1 cellular context compared by ENCODE assay signal in the genomic region with DNA sequence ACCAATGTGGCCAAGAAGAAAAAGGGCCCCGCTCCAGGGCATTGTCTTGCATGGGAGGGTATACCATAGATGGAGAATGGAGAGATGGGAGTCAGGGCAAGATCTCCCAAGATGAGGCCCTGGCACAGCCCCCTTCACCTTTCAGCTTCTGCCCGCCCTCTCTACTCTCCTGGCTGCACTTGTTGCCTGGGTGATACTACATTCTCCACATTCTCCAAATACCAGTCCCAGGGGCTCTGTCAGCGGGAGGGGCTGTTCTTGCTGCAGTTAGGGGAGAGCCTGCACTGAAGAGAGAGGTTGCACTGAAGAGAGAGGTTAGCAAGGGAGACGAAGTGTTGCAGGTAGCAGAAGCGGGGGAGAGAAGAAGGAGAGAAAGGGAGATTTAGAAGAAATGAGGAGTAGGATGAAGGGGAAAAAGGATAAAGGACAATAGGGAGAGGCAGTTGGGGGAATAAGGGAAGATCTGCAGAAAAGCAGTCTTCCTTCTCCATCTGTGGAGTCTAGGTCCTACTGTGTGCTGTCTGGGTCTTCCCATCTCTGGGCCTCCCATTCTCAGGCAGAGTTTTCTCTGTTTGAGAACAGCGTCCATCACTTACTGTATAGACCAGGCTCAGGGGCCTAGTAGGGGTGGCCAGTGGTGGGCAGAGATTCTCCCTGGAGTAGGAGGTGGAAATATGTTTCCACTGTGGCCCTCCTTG.
TF ChIP-seq lines count a peak whose summit lies in the region.

No MANE protein-coding gene starts in this region.

TF ChIP-seq in WTC11, 78 proteins besides CTCF, POLR2A, EP300 and RAD21 (continued from another document):
- TF ChIP-seq, protein P1, sequence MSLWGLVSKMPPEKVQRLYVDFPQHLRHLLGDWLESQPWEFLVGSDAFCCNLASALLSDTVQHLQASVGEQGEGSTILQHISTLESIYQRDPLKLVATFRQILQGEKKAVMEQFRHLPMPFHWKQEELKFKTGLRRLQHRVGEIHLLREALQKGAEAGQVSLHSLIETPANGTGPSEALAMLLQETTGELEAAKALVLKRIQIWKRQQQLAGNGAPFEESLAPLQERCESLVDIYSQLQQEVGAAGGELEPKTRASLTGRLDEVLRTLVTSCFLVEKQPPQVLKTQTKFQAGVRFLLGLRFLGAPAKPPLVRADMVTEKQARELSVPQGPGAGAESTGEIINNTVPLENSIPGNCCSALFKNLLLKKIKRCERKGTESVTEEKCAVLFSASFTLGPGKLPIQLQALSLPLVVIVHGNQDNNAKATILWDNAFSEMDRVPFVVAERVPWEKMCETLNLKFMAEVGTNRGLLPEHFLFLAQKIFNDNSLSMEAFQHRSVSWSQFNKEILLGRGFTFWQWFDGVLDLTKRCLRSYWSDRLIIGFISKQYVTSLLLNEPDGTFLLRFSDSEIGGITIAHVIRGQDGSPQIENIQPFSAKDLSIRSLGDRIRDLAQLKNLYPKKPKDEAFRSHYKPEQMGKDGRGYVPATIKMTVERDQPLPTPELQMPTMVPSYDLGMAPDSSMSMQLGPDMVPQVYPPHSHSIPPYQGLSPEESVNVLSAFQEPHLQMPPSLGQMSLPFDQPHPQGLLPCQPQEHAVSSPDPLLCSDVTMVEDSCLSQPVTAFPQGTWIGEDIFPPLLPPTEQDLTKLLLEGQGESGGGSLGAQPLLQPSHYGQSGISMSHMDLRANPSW (CRISPR knock-in tag; conservative IDR thresholded peaks at IDR 0.05; ENCODE audit: low read depth), result no peak
- peak; percentile 99 for TF ChIP-seq TEAD4 (CRISPR knock-in tag; IDR thresholded peaks at IDR 0.05)
- no peak for TF ChIP-seq JAZF1 (CRISPR knock-in tag; IDR thresholded peaks at IDR 0.05)
- TF ChIP-seq, protein P2, sequence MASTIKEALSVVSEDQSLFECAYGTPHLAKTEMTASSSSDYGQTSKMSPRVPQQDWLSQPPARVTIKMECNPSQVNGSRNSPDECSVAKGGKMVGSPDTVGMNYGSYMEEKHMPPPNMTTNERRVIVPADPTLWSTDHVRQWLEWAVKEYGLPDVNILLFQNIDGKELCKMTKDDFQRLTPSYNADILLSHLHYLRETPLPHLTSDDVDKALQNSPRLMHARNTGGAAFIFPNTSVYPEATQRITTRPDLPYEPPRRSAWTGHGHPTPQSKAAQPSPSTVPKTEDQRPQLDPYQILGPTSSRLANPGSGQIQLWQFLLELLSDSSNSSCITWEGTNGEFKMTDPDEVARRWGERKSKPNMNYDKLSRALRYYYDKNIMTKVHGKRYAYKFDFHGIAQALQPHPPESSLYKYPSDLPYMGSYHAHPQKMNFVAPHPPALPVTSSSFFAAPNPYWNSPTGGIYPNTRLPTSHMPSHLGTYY (CRISPR knock-in tag; IDR thresholded peaks at IDR 0.05), result no peak
- TF ChIP-seq, protein P3, sequence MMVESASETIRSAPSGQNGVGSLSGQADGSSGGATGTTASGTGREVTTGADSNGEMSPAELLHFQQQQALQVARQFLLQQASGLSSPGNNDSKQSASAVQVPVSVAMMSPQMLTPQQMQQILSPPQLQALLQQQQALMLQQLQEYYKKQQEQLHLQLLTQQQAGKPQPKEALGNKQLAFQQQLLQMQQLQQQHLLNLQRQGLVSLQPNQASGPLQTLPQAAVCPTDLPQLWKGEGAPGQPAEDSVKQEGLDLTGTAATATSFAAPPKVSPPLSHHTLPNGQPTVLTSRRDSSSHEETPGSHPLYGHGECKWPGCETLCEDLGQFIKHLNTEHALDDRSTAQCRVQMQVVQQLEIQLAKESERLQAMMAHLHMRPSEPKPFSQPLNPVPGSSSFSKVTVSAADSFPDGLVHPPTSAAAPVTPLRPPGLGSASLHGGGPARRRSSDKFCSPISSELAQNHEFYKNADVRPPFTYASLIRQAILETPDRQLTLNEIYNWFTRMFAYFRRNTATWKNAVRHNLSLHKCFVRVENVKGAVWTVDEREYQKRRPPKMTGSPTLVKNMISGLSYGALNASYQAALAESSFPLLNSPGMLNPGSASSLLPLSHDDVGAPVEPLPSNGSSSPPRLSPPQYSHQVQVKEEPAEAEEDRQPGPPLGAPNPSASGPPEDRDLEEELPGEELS (CRISPR knock-in tag; IDR thresholded peaks at IDR 0.05), result no peak
- no peak for TF ChIP-seq HMGA2 (CRISPR knock-in tag; IDR thresholded peaks at IDR 0.05)
- TF ChIP-seq, protein P4, sequence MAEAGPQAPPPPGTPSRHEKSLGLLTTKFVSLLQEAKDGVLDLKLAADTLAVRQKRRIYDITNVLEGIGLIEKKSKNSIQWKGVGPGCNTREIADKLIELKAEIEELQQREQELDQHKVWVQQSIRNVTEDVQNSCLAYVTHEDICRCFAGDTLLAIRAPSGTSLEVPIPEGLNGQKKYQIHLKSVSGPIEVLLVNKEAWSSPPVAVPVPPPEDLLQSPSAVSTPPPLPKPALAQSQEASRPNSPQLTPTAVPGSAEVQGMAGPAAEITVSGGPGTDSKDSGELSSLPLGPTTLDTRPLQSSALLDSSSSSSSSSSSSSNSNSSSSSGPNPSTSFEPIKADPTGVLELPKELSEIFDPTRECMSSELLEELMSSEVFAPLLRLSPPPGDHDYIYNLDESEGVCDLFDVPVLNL (CRISPR knock-in tag; IDR thresholded peaks at IDR 0.05; ENCODE audit: borderline replicate concordance, low read depth), result no peak
- TF ChIP-seq, protein P5, sequence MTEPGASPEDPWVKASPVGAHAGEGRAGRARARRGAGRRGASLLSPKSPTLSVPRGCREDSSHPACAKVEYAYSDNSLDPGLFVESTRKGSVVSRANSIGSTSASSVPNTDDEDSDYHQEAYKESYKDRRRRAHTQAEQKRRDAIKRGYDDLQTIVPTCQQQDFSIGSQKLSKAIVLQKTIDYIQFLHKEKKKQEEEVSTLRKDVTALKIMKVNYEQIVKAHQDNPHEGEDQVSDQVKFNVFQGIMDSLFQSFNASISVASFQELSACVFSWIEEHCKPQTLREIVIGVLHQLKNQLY (CRISPR knock-in tag; IDR thresholded peaks at IDR 0.05), result no peak
- TF ChIP-seq, protein P6, sequence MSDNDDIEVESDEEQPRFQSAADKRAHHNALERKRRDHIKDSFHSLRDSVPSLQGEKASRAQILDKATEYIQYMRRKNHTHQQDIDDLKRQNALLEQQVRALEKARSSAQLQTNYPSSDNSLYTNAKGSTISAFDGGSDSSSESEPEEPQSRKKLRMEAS (CRISPR knock-in tag; IDR thresholded peaks at IDR 0.05), result no peak
- TF ChIP-seq, protein P7, sequence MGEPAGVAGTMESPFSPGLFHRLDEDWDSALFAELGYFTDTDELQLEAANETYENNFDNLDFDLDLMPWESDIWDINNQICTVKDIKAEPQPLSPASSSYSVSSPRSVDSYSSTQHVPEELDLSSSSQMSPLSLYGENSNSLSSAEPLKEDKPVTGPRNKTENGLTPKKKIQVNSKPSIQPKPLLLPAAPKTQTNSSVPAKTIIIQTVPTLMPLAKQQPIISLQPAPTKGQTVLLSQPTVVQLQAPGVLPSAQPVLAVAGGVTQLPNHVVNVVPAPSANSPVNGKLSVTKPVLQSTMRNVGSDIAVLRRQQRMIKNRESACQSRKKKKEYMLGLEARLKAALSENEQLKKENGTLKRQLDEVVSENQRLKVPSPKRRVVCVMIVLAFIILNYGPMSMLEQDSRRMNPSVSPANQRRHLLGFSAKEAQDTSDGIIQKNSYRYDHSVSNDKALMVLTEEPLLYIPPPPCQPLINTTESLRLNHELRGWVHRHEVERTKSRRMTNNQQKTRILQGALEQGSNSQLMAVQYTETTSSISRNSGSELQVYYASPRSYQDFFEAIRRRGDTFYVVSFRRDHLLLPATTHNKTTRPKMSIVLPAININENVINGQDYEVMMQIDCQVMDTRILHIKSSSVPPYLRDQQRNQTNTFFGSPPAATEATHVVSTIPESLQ (CRISPR knock-in tag; IDR thresholded peaks at IDR 0.05), result no peak
- TF ChIP-seq, protein P8, sequence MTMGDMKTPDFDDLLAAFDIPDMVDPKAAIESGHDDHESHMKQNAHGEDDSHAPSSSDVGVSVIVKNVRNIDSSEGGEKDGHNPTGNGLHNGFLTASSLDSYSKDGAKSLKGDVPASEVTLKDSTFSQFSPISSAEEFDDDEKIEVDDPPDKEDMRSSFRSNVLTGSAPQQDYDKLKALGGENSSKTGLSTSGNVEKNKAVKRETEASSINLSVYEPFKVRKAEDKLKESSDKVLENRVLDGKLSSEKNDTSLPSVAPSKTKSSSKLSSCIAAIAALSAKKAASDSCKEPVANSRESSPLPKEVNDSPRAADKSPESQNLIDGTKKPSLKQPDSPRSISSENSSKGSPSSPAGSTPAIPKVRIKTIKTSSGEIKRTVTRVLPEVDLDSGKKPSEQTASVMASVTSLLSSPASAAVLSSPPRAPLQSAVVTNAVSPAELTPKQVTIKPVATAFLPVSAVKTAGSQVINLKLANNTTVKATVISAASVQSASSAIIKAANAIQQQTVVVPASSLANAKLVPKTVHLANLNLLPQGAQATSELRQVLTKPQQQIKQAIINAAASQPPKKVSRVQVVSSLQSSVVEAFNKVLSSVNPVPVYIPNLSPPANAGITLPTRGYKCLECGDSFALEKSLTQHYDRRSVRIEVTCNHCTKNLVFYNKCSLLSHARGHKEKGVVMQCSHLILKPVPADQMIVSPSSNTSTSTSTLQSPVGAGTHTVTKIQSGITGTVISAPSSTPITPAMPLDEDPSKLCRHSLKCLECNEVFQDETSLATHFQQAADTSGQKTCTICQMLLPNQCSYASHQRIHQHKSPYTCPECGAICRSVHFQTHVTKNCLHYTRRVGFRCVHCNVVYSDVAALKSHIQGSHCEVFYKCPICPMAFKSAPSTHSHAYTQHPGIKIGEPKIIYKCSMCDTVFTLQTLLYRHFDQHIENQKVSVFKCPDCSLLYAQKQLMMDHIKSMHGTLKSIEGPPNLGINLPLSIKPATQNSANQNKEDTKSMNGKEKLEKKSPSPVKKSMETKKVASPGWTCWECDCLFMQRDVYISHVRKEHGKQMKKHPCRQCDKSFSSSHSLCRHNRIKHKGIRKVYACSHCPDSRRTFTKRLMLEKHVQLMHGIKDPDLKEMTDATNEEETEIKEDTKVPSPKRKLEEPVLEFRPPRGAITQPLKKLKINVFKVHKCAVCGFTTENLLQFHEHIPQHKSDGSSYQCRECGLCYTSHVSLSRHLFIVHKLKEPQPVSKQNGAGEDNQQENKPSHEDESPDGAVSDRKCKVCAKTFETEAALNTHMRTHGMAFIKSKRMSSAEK (CRISPR knock-in tag; IDR thresholded peaks at IDR 0.05; ENCODE audit: borderline replicate concordance), result peak; percentile 54; the same call in 1 of the 2 replicates
- TF ChIP-seq ZNF138 (CRISPR knock-in tag; conservative IDR thresholded peaks at IDR 0.05), result no peak
- no peak for TF ChIP-seq RORB (CRISPR knock-in tag; IDR thresholded peaks at IDR 0.05)
- TF ChIP-seq, protein P9, sequence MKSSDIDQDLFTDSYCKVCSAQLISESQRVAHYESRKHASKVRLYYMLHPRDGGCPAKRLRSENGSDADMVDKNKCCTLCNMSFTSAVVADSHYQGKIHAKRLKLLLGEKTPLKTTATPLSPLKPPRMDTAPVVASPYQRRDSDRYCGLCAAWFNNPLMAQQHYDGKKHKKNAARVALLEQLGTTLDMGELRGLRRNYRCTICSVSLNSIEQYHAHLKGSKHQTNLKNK (CRISPR knock-in tag; IDR thresholded peaks at IDR 0.05), result no peak
- no peak for TF ChIP-seq FOXK1 (CRISPR knock-in tag; IDR thresholded peaks at IDR 0.05)
- no peak for TF ChIP-seq TP53 (CRISPR knock-in tag; IDR thresholded peaks at IDR 0.05)
- TF ChIP-seq ZNF671 (CRISPR knock-in tag; IDR thresholded peaks at IDR 0.05), result no peak
- TF ChIP-seq NR1H2 (CRISPR knock-in tag; IDR thresholded peaks at IDR 0.05), result no peak
- TF ChIP-seq, protein P10, sequence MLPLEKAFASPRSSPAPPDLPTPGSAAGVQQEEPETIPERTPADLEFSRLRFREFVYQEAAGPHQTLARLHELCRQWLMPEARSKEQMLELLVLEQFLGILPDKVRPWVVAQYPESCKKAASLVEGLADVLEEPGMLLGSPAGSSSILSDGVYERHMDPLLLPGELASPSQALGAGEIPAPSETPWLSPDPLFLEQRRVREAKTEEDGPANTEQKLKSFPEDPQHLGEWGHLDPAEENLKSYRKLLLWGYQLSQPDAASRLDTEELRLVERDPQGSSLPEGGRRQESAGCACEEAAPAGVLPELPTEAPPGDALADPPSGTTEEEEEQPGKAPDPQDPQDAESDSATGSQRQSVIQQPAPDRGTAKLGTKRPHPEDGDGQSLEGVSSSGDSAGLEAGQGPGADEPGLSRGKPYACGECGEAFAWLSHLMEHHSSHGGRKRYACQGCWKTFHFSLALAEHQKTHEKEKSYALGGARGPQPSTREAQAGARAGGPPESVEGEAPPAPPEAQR (CRISPR knock-in tag; IDR thresholded peaks at IDR 0.05), result no peak
- TF ChIP-seq GABPB1 (CRISPR knock-in tag; IDR thresholded peaks at IDR 0.05), result no peak
- TF ChIP-seq MYBL2 (CRISPR knock-in tag; IDR thresholded peaks at IDR 0.05), result no peak
- TF ChIP-seq, protein P11, sequence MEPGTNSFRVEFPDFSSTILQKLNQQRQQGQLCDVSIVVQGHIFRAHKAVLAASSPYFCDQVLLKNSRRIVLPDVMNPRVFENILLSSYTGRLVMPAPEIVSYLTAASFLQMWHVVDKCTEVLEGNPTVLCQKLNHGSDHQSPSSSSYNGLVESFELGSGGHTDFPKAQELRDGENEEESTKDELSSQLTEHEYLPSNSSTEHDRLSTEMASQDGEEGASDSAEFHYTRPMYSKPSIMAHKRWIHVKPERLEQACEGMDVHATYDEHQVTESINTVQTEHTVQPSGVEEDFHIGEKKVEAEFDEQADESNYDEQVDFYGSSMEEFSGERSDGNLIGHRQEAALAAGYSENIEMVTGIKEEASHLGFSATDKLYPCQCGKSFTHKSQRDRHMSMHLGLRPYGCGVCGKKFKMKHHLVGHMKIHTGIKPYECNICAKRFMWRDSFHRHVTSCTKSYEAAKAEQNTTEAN (CRISPR knock-in tag; IDR thresholded peaks at IDR 0.05), result no peak
- no peak for TF ChIP-seq NFYB (CRISPR knock-in tag; conservative IDR thresholded peaks at IDR 0.05; ENCODE audit: low read depth)
- no peak for TF ChIP-seq ZNF263 (CRISPR knock-in tag; IDR thresholded peaks at IDR 0.05; ENCODE audit: low read depth)
- TF ChIP-seq, protein P12, sequence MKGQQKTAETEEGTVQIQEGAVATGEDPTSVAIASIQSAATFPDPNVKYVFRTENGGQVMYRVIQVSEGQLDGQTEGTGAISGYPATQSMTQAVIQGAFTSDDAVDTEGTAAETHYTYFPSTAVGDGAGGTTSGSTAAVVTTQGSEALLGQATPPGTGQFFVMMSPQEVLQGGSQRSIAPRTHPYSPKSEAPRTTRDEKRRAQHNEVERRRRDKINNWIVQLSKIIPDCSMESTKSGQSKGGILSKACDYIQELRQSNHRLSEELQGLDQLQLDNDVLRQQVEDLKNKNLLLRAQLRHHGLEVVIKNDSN (CRISPR knock-in tag; IDR thresholded peaks at IDR 0.05), result no peak
- TF ChIP-seq, protein P13, sequence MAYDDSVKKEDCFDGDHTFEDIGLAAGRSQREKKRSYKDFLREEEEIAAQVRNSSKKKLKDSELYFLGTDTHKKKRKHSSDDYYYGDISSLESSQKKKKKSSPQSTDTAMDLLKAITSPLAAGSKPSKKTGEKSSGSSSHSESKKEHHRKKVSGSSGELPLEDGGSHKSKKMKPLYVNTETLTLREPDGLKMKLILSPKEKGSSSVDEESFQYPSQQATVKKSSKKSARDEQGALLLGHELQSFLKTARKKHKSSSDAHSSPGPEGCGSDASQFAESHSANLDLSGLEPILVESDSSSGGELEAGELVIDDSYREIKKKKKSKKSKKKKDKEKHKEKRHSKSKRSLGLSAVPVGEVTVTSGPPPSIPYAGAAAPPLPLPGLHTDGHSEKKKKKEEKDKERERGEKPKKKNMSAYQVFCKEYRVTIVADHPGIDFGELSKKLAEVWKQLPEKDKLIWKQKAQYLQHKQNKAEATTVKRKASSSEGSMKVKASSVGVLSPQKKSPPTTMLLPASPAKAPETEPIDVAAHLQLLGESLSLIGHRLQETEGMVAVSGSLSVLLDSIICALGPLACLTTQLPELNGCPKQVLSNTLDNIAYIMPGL (CRISPR knock-in tag; IDR thresholded peaks at IDR 0.05), result no peak
- peak; percentile 55; the same call in 1 of the 2 replicates for TF ChIP-seq ETV6 (CRISPR knock-in tag; IDR thresholded peaks at IDR 0.05)
- TF ChIP-seq ZNF317 (CRISPR knock-in tag; IDR thresholded peaks at IDR 0.05; ENCODE audit: borderline replicate concordance, low read depth), result no peak
- TF ChIP-seq NR3C1 (CRISPR knock-in tag; conservative IDR thresholded peaks at IDR 0.05; ENCODE audit: low read depth), result no peak
